Comparison of ENCODE assay signal across 1 cellular context in the genomic region with DNA sequence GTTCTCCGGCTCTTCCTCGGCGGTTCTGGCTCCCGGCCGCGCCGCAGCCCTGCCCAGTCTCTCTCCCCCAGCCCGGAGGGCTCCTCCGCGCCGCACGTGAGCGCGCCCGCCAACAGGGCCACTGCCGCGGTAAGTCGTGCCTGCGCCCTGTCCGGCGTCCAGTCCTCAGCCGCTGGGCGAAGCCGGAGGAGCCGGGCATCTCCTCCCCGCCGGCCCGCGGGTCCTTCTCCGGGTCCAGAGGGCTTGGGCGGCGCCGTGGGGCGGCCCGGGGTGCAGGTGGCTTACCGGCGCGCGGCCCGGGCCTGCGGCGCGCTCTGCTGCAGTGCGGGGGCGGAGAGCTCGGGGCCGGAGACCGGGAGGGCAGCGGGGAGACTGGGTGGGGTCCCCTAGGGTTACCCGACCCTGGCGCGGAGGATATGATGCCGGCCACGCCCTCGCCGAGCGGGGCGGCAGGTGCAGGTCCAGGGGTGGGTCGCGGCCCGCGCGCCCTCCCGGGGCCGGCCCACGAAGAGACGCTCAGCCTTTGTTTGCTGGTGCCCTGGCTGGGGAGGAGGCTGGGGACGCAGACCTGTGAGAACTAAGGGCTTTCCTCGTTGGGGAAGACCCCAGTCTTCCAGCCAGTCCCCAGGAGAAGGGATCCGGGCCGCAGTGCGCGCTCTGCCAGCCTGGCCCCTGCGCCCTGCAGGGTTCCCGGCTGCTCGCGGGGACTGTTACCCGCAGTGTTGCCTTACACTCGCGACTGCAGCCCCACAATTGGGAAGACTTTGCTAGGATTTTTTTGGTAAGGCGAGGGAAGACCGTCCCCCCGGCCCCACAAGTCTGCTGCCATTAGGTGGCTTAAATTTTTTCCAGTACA.
TF ChIP-seq lines count a peak whose summit lies in the region.

A gene with protein sequence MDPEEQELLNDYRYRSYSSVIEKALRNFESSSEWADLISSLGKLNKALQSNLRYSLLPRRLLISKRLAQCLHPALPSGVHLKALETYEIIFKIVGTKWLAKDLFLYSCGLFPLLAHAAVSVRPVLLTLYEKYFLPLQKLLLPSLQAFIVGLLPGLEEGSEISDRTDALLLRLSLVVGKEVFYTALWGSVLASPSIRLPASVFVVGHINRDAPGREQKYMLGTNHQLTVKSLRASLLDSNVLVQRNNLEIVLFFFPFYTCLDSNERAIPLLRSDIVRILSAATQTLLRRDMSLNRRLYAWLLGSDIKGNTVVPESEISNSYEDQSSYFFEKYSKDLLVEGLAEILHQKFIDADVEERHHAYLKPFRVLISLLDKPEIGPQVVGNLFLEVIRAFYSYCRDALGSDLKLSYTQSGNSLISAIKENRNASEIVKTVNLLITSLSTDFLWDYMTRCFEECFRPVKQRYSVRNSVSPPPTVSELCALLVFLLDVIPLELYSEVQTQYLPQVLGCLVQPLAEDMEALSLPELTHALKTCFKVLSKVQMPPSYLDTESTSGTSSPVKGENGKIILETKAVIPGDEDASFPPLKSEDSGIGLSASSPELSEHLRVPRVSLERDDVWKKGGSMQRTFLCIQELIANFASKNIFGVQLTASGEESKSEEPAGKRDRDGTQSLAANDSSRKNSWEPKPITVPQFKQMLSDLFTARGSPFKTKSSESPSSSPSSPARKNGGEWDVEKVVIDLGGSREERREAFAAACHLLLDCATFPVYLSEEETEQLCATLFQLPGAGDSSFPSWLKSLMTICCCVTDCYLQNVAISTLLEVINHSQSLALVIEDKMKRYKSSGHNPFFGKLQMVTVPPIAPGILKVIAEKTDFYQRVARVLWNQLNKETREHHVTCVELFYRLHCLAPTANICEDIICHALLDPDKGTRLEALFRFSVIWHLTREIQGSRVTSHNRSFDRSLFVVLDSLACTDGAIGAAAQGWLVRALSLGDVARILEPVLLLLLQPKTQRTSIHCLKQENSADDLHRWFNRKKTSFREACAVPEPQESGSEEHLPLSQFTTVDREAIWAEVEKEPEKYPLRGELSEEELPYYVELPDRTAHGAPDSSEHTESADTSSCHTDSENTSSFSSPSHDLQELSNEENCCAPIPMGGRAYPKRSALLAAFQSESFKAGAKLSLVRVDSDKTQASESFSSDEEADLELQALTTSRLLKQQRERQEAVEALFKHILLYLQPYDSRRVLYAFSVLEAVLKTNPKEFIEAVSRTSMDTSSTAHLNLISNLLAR (N-terminal part only) (plus strand): TSS at position 10 of the 856 bp plus-strand sequence. CDS start 7,910 bp downstream, outside the sequence.

TF ChIP-seq in HepG2, 621 proteins besides CTCF, POLR2A, EP300 and RAD21 (continued from another document and continues in another):
- TF ChIP-seq, protein P1, sequence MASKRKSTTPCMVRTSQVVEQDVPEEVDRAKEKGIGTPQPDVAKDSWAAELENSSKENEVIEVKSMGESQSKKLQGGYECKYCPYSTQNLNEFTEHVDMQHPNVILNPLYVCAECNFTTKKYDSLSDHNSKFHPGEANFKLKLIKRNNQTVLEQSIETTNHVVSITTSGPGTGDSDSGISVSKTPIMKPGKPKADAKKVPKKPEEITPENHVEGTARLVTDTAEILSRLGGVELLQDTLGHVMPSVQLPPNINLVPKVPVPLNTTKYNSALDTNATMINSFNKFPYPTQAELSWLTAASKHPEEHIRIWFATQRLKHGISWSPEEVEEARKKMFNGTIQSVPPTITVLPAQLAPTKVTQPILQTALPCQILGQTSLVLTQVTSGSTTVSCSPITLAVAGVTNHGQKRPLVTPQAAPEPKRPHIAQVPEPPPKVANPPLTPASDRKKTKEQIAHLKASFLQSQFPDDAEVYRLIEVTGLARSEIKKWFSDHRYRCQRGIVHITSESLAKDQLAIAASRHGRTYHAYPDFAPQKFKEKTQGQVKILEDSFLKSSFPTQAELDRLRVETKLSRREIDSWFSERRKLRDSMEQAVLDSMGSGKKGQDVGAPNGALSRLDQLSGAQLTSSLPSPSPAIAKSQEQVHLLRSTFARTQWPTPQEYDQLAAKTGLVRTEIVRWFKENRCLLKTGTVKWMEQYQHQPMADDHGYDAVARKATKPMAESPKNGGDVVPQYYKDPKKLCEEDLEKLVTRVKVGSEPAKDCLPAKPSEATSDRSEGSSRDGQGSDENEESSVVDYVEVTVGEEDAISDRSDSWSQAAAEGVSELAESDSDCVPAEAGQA (IDR thresholded peaks at IDR 0.05; ENCODE audit: low read depth): no peak
- TF ChIP-seq, protein P1 (CRISPR knock-in tag; IDR thresholded peaks at IDR 0.05; ENCODE audit: borderline replicate concordance): no peak
- TF ChIP-seq NFE2L1 (CRISPR knock-in tag; IDR thresholded peaks at IDR 0.05; ENCODE audit: borderline replicate concordance) (no peak), TAF1 (CRISPR knock-in tag; IDR thresholded peaks at IDR 0.05) (peak; percentile 58; the same call in 1 of the 2 replicates), PHF5A (CRISPR knock-in tag; IDR thresholded peaks at IDR 0.05; ENCODE audit: low read depth, unreplicated experiment) (no peak), ZNF766 (CRISPR knock-in tag; IDR thresholded peaks at IDR 0.05; ENCODE audit: borderline replicate concordance) (no peak), HNRNPH1 (optimal IDR thresholded peaks at IDR 0.05; ENCODE audit: low read depth, low read length) (no peak), AGO2 (optimal IDR thresholded peaks at IDR 0.05; ENCODE audit: low read depth, low read length) (peak; percentile 57), SALL1 (CRISPR knock-in tag; IDR thresholded peaks at IDR 0.05) (peak; percentile 27; the same call in 1 of the 2 replicates), ZNF564 (CRISPR knock-in tag; IDR thresholded peaks at IDR 0.05) (peak; percentile 37; the same call in 1 of the 2 replicates), NR2C2 (CRISPR knock-in tag; IDR thresholded peaks at IDR 0.05; ENCODE audit: borderline replicate concordance) (peak; percentile 19; the same call in 1 of the 2 replicates), HNRNPLL (IDR thresholded peaks at IDR 0.05; ENCODE audit: low read depth, low read length, poor library complexity, severe bottlenecking) (peak; percentile 26), MEIS2 (CRISPR knock-in tag; IDR thresholded peaks at IDR 0.05) (no peak; the same call in 1 of the 2 replicates), ZNF556 (CRISPR knock-in tag; IDR thresholded peaks at IDR 0.05; ENCODE audit: borderline replicate concordance) (peak; percentile 54; the same call in 1 of the 2 replicates), ZSCAN12 (CRISPR knock-in tag; IDR thresholded peaks at IDR 0.05) (no peak), ZNF282 (IDR thresholded peaks at IDR 0.05; ENCODE audit: partially characterized antibody) (no peak), ZNF136 (CRISPR knock-in tag; IDR thresholded peaks at IDR 0.05; ENCODE audit: low read depth) (no peak), SOX5 (CRISPR knock-in tag; IDR thresholded peaks at IDR 0.05; ENCODE audit: borderline replicate concordance) (no peak), SPEN (CRISPR knock-in tag; IDR thresholded peaks at IDR 0.05; ENCODE audit: low read depth) (peak; percentile 59), ZNF879 (CRISPR knock-in tag; IDR thresholded peaks at IDR 0.05) (no peak), ZFX (CRISPR knock-in tag; IDR thresholded peaks at IDR 0.05; ENCODE audit: low read depth) (peak; percentile 71), ZNF546 (CRISPR knock-in tag; conservative IDR thresholded peaks at IDR 0.05) (no peak), KMT2A (CRISPR knock-in tag; IDR thresholded peaks at IDR 0.05) (peak; percentile 36; the same call in 1 of the 2 replicates), ZNF776 (CRISPR knock-in tag; IDR thresholded peaks at IDR 0.05) (0 out of 2 replicates have a peak, but pooled peaks have one; percentile 53), TCF12 (IDR thresholded peaks at IDR 0.05) (no peak), TCF12 (CRISPR knock-in tag; IDR thresholded peaks at IDR 0.05) (peak; percentile 43; the same call in 1 of the 2 replicates), KLF12 (CRISPR knock-in tag; IDR thresholded peaks at IDR 0.05; ENCODE audit: borderline replicate concordance) (peak; percentile 83), TCF7 (IDR thresholded peaks at IDR 0.05; ENCODE audit: low read depth) (no peak), MED1 (CRISPR knock-in tag; IDR thresholded peaks at IDR 0.05) (peak; percentile 53), PHF21A (CRISPR knock-in tag; IDR thresholded peaks at IDR 0.05) (peak; percentile 38; the same call in 1 of the 2 replicates), HNRNPK (IDR thresholded peaks at IDR 0.05; ENCODE audit: low read depth, low read length, poor library complexity, severe bottlenecking) (peak; percentile 17), ZNF891 (CRISPR knock-in tag; IDR thresholded peaks at IDR 0.05) (0 out of 2 replicates have a peak, but pooled peaks have one; percentile 47)
- TF ChIP-seq, protein P2, sequence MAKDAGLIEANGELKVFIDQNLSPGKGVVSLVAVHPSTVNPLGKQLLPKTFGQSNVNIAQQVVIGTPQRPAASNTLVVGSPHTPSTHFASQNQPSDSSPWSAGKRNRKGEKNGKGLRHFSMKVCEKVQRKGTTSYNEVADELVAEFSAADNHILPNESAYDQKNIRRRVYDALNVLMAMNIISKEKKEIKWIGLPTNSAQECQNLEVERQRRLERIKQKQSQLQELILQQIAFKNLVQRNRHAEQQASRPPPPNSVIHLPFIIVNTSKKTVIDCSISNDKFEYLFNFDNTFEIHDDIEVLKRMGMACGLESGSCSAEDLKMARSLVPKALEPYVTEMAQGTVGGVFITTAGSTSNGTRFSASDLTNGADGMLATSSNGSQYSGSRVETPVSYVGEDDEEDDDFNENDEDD (CRISPR knock-in tag; IDR thresholded peaks at IDR 0.05; ENCODE audit: borderline replicate concordance): peak; percentile 19; the same call in 1 of the 2 replicates
- TF ChIP-seq, protein P3, sequence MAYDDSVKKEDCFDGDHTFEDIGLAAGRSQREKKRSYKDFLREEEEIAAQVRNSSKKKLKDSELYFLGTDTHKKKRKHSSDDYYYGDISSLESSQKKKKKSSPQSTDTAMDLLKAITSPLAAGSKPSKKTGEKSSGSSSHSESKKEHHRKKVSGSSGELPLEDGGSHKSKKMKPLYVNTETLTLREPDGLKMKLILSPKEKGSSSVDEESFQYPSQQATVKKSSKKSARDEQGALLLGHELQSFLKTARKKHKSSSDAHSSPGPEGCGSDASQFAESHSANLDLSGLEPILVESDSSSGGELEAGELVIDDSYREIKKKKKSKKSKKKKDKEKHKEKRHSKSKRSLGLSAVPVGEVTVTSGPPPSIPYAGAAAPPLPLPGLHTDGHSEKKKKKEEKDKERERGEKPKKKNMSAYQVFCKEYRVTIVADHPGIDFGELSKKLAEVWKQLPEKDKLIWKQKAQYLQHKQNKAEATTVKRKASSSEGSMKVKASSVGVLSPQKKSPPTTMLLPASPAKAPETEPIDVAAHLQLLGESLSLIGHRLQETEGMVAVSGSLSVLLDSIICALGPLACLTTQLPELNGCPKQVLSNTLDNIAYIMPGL (CRISPR knock-in tag; IDR thresholded peaks at IDR 0.05; ENCODE audit: borderline replicate concordance in 1 of 2, low read depth in 1 of 2): peak in 1 of 2 experiments; percentile 75; a peak in 2 of 4 replicates
- TF ChIP-seq, protein P4, sequence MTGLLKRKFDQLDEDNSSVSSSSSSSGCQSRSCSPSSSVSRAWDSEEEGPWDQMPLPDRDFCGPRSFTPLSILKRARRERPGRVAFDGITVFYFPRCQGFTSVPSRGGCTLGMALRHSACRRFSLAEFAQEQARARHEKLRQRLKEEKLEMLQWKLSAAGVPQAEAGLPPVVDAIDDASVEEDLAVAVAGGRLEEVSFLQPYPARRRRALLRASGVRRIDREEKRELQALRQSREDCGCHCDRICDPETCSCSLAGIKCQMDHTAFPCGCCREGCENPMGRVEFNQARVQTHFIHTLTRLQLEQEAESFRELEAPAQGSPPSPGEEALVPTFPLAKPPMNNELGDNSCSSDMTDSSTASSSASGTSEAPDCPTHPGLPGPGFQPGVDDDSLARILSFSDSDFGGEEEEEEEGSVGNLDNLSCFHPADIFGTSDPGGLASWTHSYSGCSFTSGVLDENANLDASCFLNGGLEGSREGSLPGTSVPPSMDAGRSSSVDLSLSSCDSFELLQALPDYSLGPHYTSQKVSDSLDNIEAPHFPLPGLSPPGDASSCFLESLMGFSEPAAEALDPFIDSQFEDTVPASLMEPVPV (CRISPR knock-in tag; IDR thresholded peaks at IDR 0.05): no peak
- TF ChIP-seq, protein P5, sequence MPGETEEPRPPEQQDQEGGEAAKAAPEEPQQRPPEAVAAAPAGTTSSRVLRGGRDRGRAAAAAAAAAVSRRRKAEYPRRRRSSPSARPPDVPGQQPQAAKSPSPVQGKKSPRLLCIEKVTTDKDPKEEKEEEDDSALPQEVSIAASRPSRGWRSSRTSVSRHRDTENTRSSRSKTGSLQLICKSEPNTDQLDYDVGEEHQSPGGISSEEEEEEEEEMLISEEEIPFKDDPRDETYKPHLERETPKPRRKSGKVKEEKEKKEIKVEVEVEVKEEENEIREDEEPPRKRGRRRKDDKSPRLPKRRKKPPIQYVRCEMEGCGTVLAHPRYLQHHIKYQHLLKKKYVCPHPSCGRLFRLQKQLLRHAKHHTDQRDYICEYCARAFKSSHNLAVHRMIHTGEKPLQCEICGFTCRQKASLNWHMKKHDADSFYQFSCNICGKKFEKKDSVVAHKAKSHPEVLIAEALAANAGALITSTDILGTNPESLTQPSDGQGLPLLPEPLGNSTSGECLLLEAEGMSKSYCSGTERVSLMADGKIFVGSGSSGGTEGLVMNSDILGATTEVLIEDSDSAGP (CRISPR knock-in tag; IDR thresholded peaks at IDR 0.05; ENCODE audit: borderline replicate concordance): no peak
